In the genomic region with DNA sequence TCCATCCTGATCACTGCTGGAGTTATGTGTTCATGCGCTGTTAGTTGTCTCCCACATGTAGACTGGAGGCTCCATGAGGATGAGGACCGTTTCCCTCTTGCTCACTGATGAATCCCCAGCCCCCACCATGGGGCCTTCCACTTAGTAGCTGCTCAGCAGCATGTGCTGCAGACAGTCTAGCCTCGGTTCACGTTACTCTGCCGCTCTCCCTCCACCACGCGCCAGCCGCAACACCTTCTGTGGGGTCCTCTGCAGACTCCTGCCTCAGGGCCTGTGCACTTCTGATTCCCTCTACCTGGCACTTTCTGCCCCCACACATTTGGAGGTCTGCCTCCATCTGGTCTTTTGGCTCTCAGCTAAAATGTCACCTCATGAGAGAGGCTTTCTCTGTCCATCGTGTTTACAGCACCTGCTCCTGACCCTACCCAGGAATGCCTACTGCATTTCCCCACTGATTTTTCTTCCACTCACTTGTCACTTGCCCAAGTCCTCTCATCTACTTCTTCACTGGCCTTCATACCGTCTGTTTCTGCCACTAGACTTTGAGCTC, we compare ENCODE assay signal across 1 cellular context.
TF ChIP-seq lines count a peak whose summit lies in the region.

No MANE protein-coding gene starts in this region.

TF ChIP-seq in GM12878, 131 proteins besides CTCF, POLR2A, EP300 and RAD21:
- TF ChIP-seq, protein P1, sequence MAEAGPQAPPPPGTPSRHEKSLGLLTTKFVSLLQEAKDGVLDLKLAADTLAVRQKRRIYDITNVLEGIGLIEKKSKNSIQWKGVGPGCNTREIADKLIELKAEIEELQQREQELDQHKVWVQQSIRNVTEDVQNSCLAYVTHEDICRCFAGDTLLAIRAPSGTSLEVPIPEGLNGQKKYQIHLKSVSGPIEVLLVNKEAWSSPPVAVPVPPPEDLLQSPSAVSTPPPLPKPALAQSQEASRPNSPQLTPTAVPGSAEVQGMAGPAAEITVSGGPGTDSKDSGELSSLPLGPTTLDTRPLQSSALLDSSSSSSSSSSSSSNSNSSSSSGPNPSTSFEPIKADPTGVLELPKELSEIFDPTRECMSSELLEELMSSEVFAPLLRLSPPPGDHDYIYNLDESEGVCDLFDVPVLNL (IDR thresholded peaks at IDR 0.05; ENCODE audit: low read depth, low read length), result no peak
- TF ChIP-seq, protein P2, sequence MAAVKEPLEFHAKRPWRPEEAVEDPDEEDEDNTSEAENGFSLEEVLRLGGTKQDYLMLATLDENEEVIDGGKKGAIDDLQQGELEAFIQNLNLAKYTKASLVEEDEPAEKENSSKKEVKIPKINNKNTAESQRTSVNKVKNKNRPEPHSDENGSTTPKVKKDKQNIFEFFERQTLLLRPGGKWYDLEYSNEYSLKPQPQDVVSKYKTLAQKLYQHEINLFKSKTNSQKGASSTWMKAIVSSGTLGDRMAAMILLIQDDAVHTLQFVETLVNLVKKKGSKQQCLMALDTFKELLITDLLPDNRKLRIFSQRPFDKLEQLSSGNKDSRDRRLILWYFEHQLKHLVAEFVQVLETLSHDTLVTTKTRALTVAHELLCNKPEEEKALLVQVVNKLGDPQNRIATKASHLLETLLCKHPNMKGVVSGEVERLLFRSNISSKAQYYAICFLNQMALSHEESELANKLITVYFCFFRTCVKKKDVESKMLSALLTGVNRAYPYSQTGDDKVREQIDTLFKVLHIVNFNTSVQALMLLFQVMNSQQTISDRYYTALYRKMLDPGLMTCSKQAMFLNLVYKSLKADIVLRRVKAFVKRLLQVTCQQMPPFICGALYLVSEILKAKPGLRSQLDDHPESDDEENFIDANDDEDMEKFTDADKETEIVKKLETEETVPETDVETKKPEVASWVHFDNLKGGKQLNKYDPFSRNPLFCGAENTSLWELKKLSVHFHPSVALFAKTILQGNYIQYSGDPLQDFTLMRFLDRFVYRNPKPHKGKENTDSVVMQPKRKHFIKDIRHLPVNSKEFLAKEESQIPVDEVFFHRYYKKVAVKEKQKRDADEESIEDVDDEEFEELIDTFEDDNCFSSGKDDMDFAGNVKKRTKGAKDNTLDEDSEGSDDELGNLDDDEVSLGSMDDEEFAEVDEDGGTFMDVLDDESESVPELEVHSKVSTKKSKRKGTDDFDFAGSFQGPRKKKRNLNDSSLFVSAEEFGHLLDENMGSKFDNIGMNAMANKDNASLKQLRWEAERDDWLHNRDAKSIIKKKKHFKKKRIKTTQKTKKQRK (IDR thresholded peaks at IDR 0.05; ENCODE audit: low read depth, low read length), result no peak
- TF ChIP-seq, protein P3, sequence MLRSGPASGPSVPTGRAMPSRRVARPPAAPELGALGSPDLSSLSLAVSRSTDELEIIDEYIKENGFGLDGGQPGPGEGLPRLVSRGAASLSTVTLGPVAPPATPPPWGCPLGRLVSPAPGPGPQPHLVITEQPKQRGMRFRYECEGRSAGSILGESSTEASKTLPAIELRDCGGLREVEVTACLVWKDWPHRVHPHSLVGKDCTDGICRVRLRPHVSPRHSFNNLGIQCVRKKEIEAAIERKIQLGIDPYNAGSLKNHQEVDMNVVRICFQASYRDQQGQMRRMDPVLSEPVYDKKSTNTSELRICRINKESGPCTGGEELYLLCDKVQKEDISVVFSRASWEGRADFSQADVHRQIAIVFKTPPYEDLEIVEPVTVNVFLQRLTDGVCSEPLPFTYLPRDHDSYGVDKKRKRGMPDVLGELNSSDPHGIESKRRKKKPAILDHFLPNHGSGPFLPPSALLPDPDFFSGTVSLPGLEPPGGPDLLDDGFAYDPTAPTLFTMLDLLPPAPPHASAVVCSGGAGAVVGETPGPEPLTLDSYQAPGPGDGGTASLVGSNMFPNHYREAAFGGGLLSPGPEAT (IDR thresholded peaks at IDR 0.05; ENCODE audit: low read depth), result no peak
- TF ChIP-seq KDM1A (IDR thresholded peaks at IDR 0.05; ENCODE audit: borderline replicate concordance) (no peak), RCOR1 (conservative IDR thresholded peaks at IDR 0.05; ENCODE audit: low read depth, low read length) (no peak), PAX8 (IDR thresholded peaks at IDR 0.05) (no peak), LARP7 (IDR thresholded peaks at IDR 0.05) (no peak), SREBF2 (IDR thresholded peaks at IDR 0.05; ENCODE audit: low read length) (no peak), ETV6 (conservative IDR thresholded peaks at IDR 0.05 in 1 of 2, IDR thresholded peaks at IDR 0.05 in 1 of 2; ENCODE audit: borderline replicate concordance in 1 of 2, low read depth in 1 of 2) (no peak), PML (IDR thresholded peaks at IDR 0.05; ENCODE audit: low read length) (no peak), FOXK2 (IDR thresholded peaks at IDR 0.05) (no peak), RAD51 (IDR thresholded peaks at IDR 0.05) (no peak), CEBPB (IDR thresholded peaks at IDR 0.05; ENCODE audit: borderline replicate concordance in 1 of 2, low read depth in 2 of 2, low read length in 2 of 2) (no peak), EGR1 (IDR thresholded peaks at IDR 0.05; ENCODE audit: borderline replicate concordance in 1 of 2, low read depth in 2 of 2, low read length in 2 of 2) (no peak)
- TF ChIP-seq, protein P4, sequence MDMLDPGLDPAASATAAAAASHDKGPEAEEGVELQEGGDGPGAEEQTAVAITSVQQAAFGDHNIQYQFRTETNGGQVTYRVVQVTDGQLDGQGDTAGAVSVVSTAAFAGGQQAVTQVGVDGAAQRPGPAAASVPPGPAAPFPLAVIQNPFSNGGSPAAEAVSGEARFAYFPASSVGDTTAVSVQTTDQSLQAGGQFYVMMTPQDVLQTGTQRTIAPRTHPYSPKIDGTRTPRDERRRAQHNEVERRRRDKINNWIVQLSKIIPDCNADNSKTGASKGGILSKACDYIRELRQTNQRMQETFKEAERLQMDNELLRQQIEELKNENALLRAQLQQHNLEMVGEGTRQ (IDR thresholded peaks at IDR 0.05; ENCODE audit: borderline replicate concordance, low read depth, low read length), result no peak
- TF ChIP-seq, protein P5, sequence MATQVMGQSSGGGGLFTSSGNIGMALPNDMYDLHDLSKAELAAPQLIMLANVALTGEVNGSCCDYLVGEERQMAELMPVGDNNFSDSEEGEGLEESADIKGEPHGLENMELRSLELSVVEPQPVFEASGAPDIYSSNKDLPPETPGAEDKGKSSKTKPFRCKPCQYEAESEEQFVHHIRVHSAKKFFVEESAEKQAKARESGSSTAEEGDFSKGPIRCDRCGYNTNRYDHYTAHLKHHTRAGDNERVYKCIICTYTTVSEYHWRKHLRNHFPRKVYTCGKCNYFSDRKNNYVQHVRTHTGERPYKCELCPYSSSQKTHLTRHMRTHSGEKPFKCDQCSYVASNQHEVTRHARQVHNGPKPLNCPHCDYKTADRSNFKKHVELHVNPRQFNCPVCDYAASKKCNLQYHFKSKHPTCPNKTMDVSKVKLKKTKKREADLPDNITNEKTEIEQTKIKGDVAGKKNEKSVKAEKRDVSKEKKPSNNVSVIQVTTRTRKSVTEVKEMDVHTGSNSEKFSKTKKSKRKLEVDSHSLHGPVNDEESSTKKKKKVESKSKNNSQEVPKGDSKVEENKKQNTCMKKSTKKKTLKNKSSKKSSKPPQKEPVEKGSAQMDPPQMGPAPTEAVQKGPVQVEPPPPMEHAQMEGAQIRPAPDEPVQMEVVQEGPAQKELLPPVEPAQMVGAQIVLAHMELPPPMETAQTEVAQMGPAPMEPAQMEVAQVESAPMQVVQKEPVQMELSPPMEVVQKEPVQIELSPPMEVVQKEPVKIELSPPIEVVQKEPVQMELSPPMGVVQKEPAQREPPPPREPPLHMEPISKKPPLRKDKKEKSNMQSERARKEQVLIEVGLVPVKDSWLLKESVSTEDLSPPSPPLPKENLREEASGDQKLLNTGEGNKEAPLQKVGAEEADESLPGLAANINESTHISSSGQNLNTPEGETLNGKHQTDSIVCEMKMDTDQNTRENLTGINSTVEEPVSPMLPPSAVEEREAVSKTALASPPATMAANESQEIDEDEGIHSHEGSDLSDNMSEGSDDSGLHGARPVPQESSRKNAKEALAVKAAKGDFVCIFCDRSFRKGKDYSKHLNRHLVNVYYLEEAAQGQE (IDR thresholded peaks at IDR 0.05; ENCODE audit: low read depth, low read length), result no peak
- TF ChIP-seq, protein P6, sequence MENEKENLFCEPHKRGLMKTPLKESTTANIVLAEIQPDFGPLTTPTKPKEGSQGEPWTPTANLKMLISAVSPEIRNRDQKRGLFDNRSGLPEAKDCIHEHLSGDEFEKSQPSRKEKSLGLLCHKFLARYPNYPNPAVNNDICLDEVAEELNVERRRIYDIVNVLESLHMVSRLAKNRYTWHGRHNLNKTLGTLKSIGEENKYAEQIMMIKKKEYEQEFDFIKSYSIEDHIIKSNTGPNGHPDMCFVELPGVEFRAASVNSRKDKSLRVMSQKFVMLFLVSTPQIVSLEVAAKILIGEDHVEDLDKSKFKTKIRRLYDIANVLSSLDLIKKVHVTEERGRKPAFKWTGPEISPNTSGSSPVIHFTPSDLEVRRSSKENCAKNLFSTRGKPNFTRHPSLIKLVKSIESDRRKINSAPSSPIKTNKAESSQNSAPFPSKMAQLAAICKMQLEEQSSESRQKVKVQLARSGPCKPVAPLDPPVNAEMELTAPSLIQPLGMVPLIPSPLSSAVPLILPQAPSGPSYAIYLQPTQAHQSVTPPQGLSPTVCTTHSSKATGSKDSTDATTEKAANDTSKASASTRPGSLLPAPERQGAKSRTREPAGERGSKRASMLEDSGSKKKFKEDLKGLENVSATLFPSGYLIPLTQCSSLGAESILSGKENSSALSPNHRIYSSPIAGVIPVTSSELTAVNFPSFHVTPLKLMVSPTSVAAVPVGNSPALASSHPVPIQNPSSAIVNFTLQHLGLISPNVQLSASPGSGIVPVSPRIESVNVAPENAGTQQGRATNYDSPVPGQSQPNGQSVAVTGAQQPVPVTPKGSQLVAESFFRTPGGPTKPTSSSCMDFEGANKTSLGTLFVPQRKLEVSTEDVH (IDR thresholded peaks at IDR 0.05; ENCODE audit: low read depth, partially characterized antibody), result no peak
- TF ChIP-seq, protein P7, sequence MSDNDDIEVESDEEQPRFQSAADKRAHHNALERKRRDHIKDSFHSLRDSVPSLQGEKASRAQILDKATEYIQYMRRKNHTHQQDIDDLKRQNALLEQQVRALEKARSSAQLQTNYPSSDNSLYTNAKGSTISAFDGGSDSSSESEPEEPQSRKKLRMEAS (IDR thresholded peaks at IDR 0.05; ENCODE audit: low read depth, low read length), result no peak
